8 cellular contexts compared by ENCODE assay signal in the genomic region with DNA sequence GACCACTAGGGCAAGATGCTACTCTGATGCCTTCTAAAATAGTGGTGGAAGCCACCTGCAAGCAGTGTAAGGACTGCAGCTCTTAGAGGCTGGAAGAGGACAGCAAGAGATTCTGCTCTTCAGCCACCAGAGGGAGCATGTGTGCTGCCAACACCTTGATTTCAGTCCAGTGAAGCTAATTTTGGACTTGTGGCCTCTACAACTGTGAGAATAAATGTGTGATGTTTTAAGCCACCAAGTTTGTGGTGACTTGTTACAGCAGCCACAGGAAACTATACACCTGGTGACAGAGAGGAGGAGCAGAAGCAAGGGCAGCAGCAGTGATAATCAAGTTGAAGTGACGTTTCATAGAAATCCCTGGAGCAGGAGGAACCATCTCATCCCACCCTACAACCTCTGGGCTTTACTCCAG. TPM values are rescaled to one million over a fixed set of nuclear protein-coding genes. Genes with fewer than 3 reads are reported as not detected.
DNase-seq lines count a peak whose midpoint lies in the region; ATAC-seq and TF ChIP-seq lines count a peak whose summit lies in the region.

No MANE protein-coding gene starts in this region.

- no peak for TF ChIP-seq POLR2A in right lobe of liver (IDR thresholded peaks at IDR 0.05)

- H3K4me1 ChIP-seq in right lobe of liver, result no peaks in the 10 kb centered on the region

- TF ChIP-seq CTCF in BJ (IDR thresholded peaks at IDR 0.05; ENCODE audit: insufficient read depth, low read depth, low read length) (peak; percentile 90), WTC11 (IDR thresholded peaks at IDR 0.05) (peak; percentile 66), coronary artery (IDR thresholded peaks at IDR 0.05) (peak; percentile 49), right lobe of liver (IDR thresholded peaks at IDR 0.05) (peak; percentile 86 to 92 (median 90))

- ATAC-seq in GM18868 (IDR thresholded peaks at IDR 0.05; ENCODE audit: unreplicated experiment) (peak; percentile 93), HG03060 (IDR thresholded peaks at IDR 0.05; ENCODE audit: low read depth, unreplicated experiment) (peak; percentile 97), WTC11 (peak; percentile 97), right lobe of liver (peak; percentile 97 to 98 (median 98))

- H3K4me3 ChIP-seq in BJ (ENCODE audit: low read depth, low read length) (no peak overlapping the region), coronary artery (no peak overlapping the region), right lobe of liver (no peak overlapping the region)

- intact Hi-C loops in right lobe of liver (cut with DNase I), result loop anchor here (10.0 kb wide), 1 partner anchor 72 kb away; no protein-coding TSS in a partner anchor

- CTCF ChIA-PET in BJ (lab: Yijun Ruan, JAX) (interaction anchor here (0.6 to 5.3 kb wide), 53 partner anchors 8 to 1001 kb away, joined by 3 to 192 read pairs (median 5); partner anchors contain the start of genes FAM200B, FGFBP1 and FGFBP2), WTC11 (lab: Charles Lee) (interaction anchor here (0.5 to 3.5 kb wide), 52 partner anchors 8 to 1923 kb away, joined by 3 to 136 read pairs (median 6); partner anchors contain the start of genes CC2D2A, FAM200B, FGFBP1 and FGFBP2)

- no peak overlapping the region for H3K4me3 Mint-ChIP-seq in WTC11

- H3K9me3 ChIP-seq in right lobe of liver, result no peaks in the 10 kb centered on the region

- POLR2A ChIA-PET in BJ (lab: Charles Lee), result no interaction called here
- POLR2A ChIA-PET in WTC11 (lab: Charles Lee), result interaction anchor here (0.9 to 1.1 kb wide), 2 partner anchors 74 to 77 kb away, joined by 3 to 5 read pairs; no protein-coding TSS in a partner anchor

- H3K27me3 ChIP-seq in BJ (ENCODE audit: control insufficient read depth, insufficient read depth, low read length) (peaks cover 4% of the 10 kb centered on the region; the same call in 1 of the 2 replicates), right lobe of liver (no peaks in the 10 kb centered on the region)

- 0 out of 2 replicates have a peak, but pooled peaks cover 3% of the 10 kb centered on the region for H3K4me1 Mint-ChIP-seq in WTC11

- no peak overlapping the region for H3K27ac Mint-ChIP-seq in WTC11

- H3K27ac ChIP-seq in coronary artery, result no peak overlapping the region
- no peak overlapping the region for H3K27ac ChIP-seq in right lobe of liver

- H3K36me3 Mint-ChIP-seq in WTC11, result peaks cover 7% of the 10 kb centered on the region

- no peaks in the 10 kb centered on the region for H3K27me3 Mint-ChIP-seq in WTC11 (ENCODE audit: low read depth)

- no peaks in the 10 kb centered on the region for H3K36me3 ChIP-seq in BJ (ENCODE audit: control insufficient read depth, insufficient read depth, low read length)
- no peaks in the 10 kb centered on the region for H3K36me3 ChIP-seq in right lobe of liver

- peaks cover 12% of the 10 kb centered on the region for H3K9me3 Mint-ChIP-seq in WTC11

- peak; percentile 16 for DNase-seq in BJ (ENCODE audit: low read depth)
- DNase-seq in NCI-H2081 (lab: John Stamatoyannopoulos, UW), result peak; percentile 74 to 77
- DNase-seq in WTC11 (ENCODE audit: low spot score), result peak; percentile 44
- no peak for DNase-seq in coronary artery (ENCODE audit: low spot score)
- DNase-seq in right lobe of liver, result peak in 2 of 3 donors; percentile 28 to 62
- peak; percentile 9 for DNase-seq in stimulated activated CD8-positive, alpha-beta memory T cell treated with anti-CD3 and anti-CD28 coated beads, Interleukin-12 subunit alpha, Interleukin-12 subunit beta, amount 100 ng/mL, for 4 hours (ENCODE audit: low read depth)

- WGBS in right lobe of liver (ENCODE audit: insufficient coverage, low coverage, low lambda C conversion rate, missing lambda C conversion rate), result 83% methylated on average over 1 of the region's 1 CpG

TF ChIP-seq in WTC11, 78 proteins besides CTCF, POLR2A, EP300 and RAD21:
- TF ChIP-seq IRF1 (CRISPR knock-in tag; IDR thresholded peaks at IDR 0.05) (no peak), ATF3 (CRISPR knock-in tag; conservative IDR thresholded peaks at IDR 0.05) (no peak), ATF2 (CRISPR knock-in tag; IDR thresholded peaks at IDR 0.05; ENCODE audit: borderline replicate concordance, low read depth) (no peak), ZNF317 (CRISPR knock-in tag; IDR thresholded peaks at IDR 0.05; ENCODE audit: borderline replicate concordance, low read depth) (no peak), HMGA2 (CRISPR knock-in tag; IDR thresholded peaks at IDR 0.05) (no peak), TP53 (CRISPR knock-in tag; IDR thresholded peaks at IDR 0.05) (no peak), FOXP4 (CRISPR knock-in tag; IDR thresholded peaks at IDR 0.05) (no peak), ZNF281 (CRISPR knock-in tag; IDR thresholded peaks at IDR 0.05) (no peak)
- TF ChIP-seq, protein P1, sequence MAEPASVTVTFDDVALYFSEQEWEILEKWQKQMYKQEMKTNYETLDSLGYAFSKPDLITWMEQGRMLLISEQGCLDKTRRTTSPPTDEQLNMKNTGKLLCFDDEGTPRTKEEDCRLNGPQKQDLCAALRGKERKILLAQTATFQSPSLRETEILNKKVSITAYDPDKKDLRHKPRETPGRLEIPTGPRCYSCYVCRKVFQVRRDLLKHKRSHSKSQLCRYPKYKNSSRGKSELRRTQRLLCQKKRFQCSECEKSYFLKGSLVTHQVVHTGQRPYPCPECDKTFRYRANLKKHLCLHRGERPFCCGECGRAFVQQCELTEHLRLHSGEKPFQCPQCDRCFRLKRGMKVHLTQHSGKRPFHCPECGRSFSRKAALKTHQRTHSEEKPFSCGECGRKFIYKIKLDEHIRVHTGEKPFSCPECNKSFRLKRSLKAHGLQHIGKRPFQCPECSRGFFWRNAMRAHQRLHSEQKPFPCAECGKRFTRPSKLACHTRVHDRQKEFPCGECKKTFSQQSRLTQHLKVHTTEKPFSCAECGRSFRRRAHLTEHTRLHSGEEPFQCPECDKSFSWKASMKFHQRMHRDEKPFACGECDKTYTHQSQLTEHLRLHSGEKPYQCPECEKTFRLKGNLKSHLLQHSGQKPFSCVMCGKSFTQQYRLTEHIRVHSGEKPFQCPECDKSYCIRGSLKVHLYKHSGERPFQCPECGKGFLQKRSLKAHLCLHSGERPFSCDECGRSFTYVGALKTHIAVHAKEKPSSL (CRISPR knock-in tag; conservative IDR thresholded peaks at IDR 0.05), result no peak
TF ChIP-seq in WTC11: peak in this region for 0.

RNA-seq across cellular contexts. Expression of gene FGFBP1, which starts 55.9 kb away (rescaled TPM):
- polyA plus RNA-seq in BJ (2011; rRNA removed), result not detected in 2 replicates
- not detected in 2 replicates for polyA minus RNA-seq in BJ (2011; rRNA and poly(A)+ RNA removed)
- 0.18 TPM in 1 of 3 replicates, not detected in the others for total RNA-seq in WTC11 (2021)
- total RNA-seq in right lobe of liver, result not detected
